Comparison of ENCODE assay signal across 12 cellular contexts in the genomic region with DNA sequence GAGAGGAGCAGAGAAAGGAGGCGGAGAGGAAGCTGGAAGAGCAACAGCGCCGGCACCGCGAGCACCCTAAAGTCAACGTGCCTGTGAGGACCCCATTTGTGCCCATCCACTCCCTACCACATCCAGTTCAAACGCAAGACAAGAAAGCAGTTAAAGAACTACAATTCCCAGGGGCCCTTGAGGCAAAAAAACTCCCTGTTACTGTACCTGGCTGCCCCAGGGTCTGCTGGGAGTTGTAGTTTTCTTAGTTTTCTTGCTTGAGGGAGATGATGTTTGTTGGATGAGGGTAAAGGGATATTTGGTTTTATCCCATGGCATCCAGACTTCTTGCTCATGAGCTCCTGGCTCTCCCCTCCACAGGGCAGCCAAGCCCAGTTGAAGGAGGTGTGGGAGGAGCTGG. TPM values are rescaled to one million over a fixed set of nuclear protein-coding genes. Genes with fewer than 3 reads are reported as not detected.
A peak's percentile ranks its signal among the peaks of the same experiment; 100 is the strongest.
DNase-seq lines count a peak whose midpoint lies in the region; ATAC-seq and TF ChIP-seq lines count a peak whose summit lies in the region.
"Had no signal": no experiment of that assay in that cellular context is flagged by ENCODE, and none has a peak within 500 bp of the region (broad histone marks: within the 10 kb centered on the region; RNA-seq: fewer than 3 reads in every experiment).

No MANE protein-coding gene starts in this region.

- TF ChIP-seq CTCF in activated B cell treated with CpG ODN at 0.5 μM for 24 hours (IDR thresholded peaks at IDR 0.05): no peak
- no peak for TF ChIP-seq CTCF in neural progenitor cell (IDR thresholded peaks at IDR 0.05)
- TF ChIP-seq CTCF in transverse colon (IDR thresholded peaks at IDR 0.05): no peak

- H3K36me3 Mint-ChIP-seq in activated CD4-positive, alpha-beta T cell treated with anti-CD3 and anti-CD28 coated beads for 36 hours (ENCODE audit: low read depth): peaks cover 46% of the 10 kb centered on the region
- peaks cover 58% of the 10 kb centered on the region for H3K36me3 Mint-ChIP-seq in activated B cell treated with CpG ODN at 0.5 μM for 24 hours (ENCODE audit: low read depth)
- peaks cover 31% of the 10 kb centered on the region for H3K36me3 Mint-ChIP-seq in neural progenitor cell

- WGBS in transverse colon (ENCODE audit: low coverage in 1 of 2), 2 donors: 92% methylated on average over 7 of the region's 7 CpGs; no CpG with 5 or more reads in 1 of the 2 donors

- no peaks in the 10 kb centered on the region for H3K9me3 Mint-ChIP-seq in activated CD4-positive, alpha-beta T cell treated with anti-CD3 and anti-CD28 coated beads for 36 hours (ENCODE audit: low read depth)
- H3K9me3 Mint-ChIP-seq in activated B cell treated with CpG ODN at 0.5 μM for 24 hours (no peaks in the 10 kb centered on the region), neural progenitor cell (no peaks in the 10 kb centered on the region)
- H3K9me3 Mint-ChIP-seq: activated naive CD4-positive, alpha-beta T cell treated with anti-CD3 and anti-CD28 coated beads, Interleukin-2, amount 50 U/mL, for 72 hours had no signal

- H3K36me3 ChIP-seq in neural progenitor cell: no peaks in the 10 kb centered on the region
- peaks cover 0 to 77% (median 18%) of the 10 kb centered on the region in 4 donors for H3K36me3 ChIP-seq in transverse colon

- peak; percentile 45 for DNase-seq in activated CD4-positive, alpha-beta T cell treated with anti-CD3 and anti-CD28 coated beads for 36 hours
- DNase-seq in activated CD4-positive, alpha-beta T cell treated with anti-CD3 and anti-CD28 coated beads for 1 hour: no peak
- DNase-seq in HT-29 (ENCODE audit: low spot score) (peak; percentile 76), activated B cell treated with CpG ODN at 0.5 μM for 24 hours (no peak), neural progenitor cell (ENCODE audit: low spot score) (peak; percentile 59), transverse colon (no peak), left lobe of liver (ENCODE audit: low spot score) (no peak)
- DNase-seq: IMR-90, NCI-H748 treated with DMSO at 0.1 percent for 48 hours, T-helper 9 cell had no signal

- no peaks in the 10 kb centered on the region for H4K20me1 ChIP-seq in neural progenitor cell (ENCODE audit: low read depth)

- H3K4me1 Mint-ChIP-seq in activated CD4-positive, alpha-beta T cell treated with anti-CD3 and anti-CD28 coated beads for 36 hours: no peaks in the 10 kb centered on the region
- H3K4me1 Mint-ChIP-seq in activated B cell treated with CpG ODN at 0.5 μM for 24 hours (peaks cover 15% of the 10 kb centered on the region), neural progenitor cell (no peaks in the 10 kb centered on the region)

- peak; percentile 80 for ATAC-seq in activated CD4-positive, alpha-beta T cell treated with anti-CD3 and anti-CD28 coated beads for 36 hours
- ATAC-seq in activated B cell treated with CpG ODN at 0.5 μM for 24 hours (ENCODE audit: low read depth): peak; percentile 60
- ATAC-seq in left lobe of liver: no peak
- no peak for ATAC-seq in GM21576 (IDR thresholded peaks at IDR 0.05; ENCODE audit: unreplicated experiment)

- intact Hi-C loops in activated CD4-positive, alpha-beta T cell treated with anti-CD3 and anti-CD28 coated beads for 36 hours (cut with DNase I, micrococcal nuclease): no loop called here
- intact Hi-C loops in activated B cell treated with CpG ODN at 0.5 μM for 24 hours (cut with micrococcal nuclease) (no loop called here), transverse colon (cut with DNase I; ENCODE audit: low total_unique reads) (no loop called here)

- H3K79me2 ChIP-seq in neural progenitor cell (ENCODE audit: low read depth): no peaks in the 10 kb centered on the region

- H3K4me1 ChIP-seq in neural progenitor cell: no peaks in the 10 kb centered on the region
- no peaks in the 10 kb centered on the region for H3K4me1 ChIP-seq in transverse colon

- H3F3A ChIP-seq in neural progenitor cell (ENCODE audit: low read depth): no peaks in the 10 kb centered on the region

- H3K27ac ChIP-seq in neural progenitor cell: no peak overlapping the region
- H3K27ac ChIP-seq in transverse colon: no peak overlapping the region

- no peak overlapping the region for H3K27ac Mint-ChIP-seq in activated CD4-positive, alpha-beta T cell treated with anti-CD3 and anti-CD28 coated beads for 36 hours
- H3K27ac Mint-ChIP-seq in activated B cell treated with CpG ODN at 0.5 μM for 24 hours: no peak overlapping the region
- no peak overlapping the region for H3K27ac Mint-ChIP-seq in neural progenitor cell

- no peak overlapping the region for H3K4me3 Mint-ChIP-seq in activated CD4-positive, alpha-beta T cell treated with anti-CD3 and anti-CD28 coated beads for 36 hours
- no peak overlapping the region for H3K4me3 Mint-ChIP-seq in activated B cell treated with CpG ODN at 0.5 μM for 24 hours
- no peak overlapping the region for H3K4me3 Mint-ChIP-seq in neural progenitor cell

- CTCF ChIA-PET in activated CD4-positive, alpha-beta T cell treated with anti-CD3 and anti-CD28 coated beads for 36 hours (lab: Charles Lee): interaction anchor here (0.6 to 1.4 kb wide), 2 partner anchors 44 to 58 kb away, joined by 3 read pairs; no protein-coding TSS in a partner anchor
- CTCF ChIA-PET in activated B cell treated with CpG ODN at 0.5 μM for 24 hours (lab: Charles Lee): no interaction called here

- H3K9ac ChIP-seq in neural progenitor cell: no peak overlapping the region

- no peak for TF ChIP-seq EP300 in transverse colon (IDR thresholded peaks at IDR 0.05; ENCODE audit: low read depth)

- POLR2A ChIA-PET in activated CD4-positive, alpha-beta T cell treated with anti-CD3 and anti-CD28 coated beads for 36 hours (lab: Charles Lee): no interaction called here
- POLR2A ChIA-PET in activated B cell treated with CpG ODN at 0.5 μM for 24 hours (lab: Charles Lee): no interaction called here

- no peak overlapping the region for H3K4me2 ChIP-seq in neural progenitor cell

- no peaks in the 10 kb centered on the region for H3K27me3 ChIP-seq in neural progenitor cell
- no peaks in the 10 kb centered on the region for H3K27me3 ChIP-seq in transverse colon

- in situ Hi-C loops in transverse colon (cut with MboI; ENCODE audit: low pct_ligation_motif_present in 1 of 4, low pct_unique_long_range_greater_than_20kb in 1 of 4, low sequenced_read_pairs in 3 of 4): no loop called here

- H3K9me3 ChIP-seq in neural progenitor cell (ENCODE audit: low read depth) (no peaks in the 10 kb centered on the region), transverse colon (no peaks in the 10 kb centered on the region)

- H2AFZ ChIP-seq in neural progenitor cell (replicated peaks): no peak overlapping the region

- TF ChIP-seq POLR2A in transverse colon (IDR thresholded peaks at IDR 0.05): no peak

- H3K27me3 Mint-ChIP-seq in activated CD4-positive, alpha-beta T cell treated with anti-CD3 and anti-CD28 coated beads for 36 hours: no peaks in the 10 kb centered on the region
- H3K27me3 Mint-ChIP-seq in activated B cell treated with CpG ODN at 0.5 μM for 24 hours: no peaks in the 10 kb centered on the region
- H3K27me3 Mint-ChIP-seq in neural progenitor cell (ENCODE audit: insufficient read depth, low read depth): peaks cover 2% of the 10 kb centered on the region

- no peak overlapping the region for H3K4me3 ChIP-seq in neural progenitor cell
- no peak overlapping the region for H3K4me3 ChIP-seq in transverse colon

RNA-seq across cellular contexts. Expression of gene NUCB1, which starts 13.0 kb away (rescaled TPM):
- 100 to 1,000 TPM; 115 to 118 TPM for total RNA-seq in activated CD4-positive, alpha-beta T cell treated with anti-CD3 and anti-CD28 coated beads for 36 hours
- total RNA-seq in HT-29 (2014; rRNA removed; shearing (Covaris generic)): 160 and 185 TPM in 2 replicates
- total RNA-seq in activated B cell treated with CpG ODN at 0.5 μM for 24 hours: 116 and 126 TPM in 2 replicates
- total RNA-seq in neural progenitor cell (ENCODE audit: low replicate concordance): 73.5 and 158 TPM in 2 replicates
- 100 to 1,000 TPM; 135 to 196 (median 174) TPM for total RNA-seq in transverse colon
- 300 TPM for total RNA-seq in left lobe of liver

RNA-seq across cellular contexts. Expression of gene TULP2, which starts 14.6 kb away (rescaled TPM):
- under 1 TPM; 0.37 to 0.87 TPM for total RNA-seq in activated CD4-positive, alpha-beta T cell treated with anti-CD3 and anti-CD28 coated beads for 36 hours
- total RNA-seq in HT-29 (2014; rRNA removed; shearing (Covaris generic)): not detected in 2 replicates
- not detected in 2 replicates for total RNA-seq in activated B cell treated with CpG ODN at 0.5 μM for 24 hours
- 0.26 and 0.40 TPM in 2 replicates for total RNA-seq in neural progenitor cell (ENCODE audit: low replicate concordance)
- not detected for total RNA-seq in transverse colon
- not detected for total RNA-seq in left lobe of liver

RNA-seq across cellular contexts. Expression of gene DHDH, which starts 20.4 kb away (rescaled TPM):
- total RNA-seq in activated CD4-positive, alpha-beta T cell treated with anti-CD3 and anti-CD28 coated beads for 36 hours: 1 to 10 TPM; 1.4 to 2.4 TPM
- total RNA-seq in HT-29 (2014; rRNA removed; shearing (Covaris generic)): 0.10 and 0.42 TPM in 2 replicates
- total RNA-seq in activated B cell treated with CpG ODN at 0.5 μM for 24 hours (not detected in 2 replicates), neural progenitor cell (ENCODE audit: low replicate concordance) (1.6 TPM in 1 of 2 replicates, not detected in the other), transverse colon (1 to 10 TPM in 2 of 4 donors, not detected in 2; 3.4 to 4.9 TPM), left lobe of liver (0.23 TPM)

RNA-seq across cellular contexts. Expression of gene PPP1R15A, which starts 40.9 kb away (rescaled TPM):
- total RNA-seq in activated CD4-positive, alpha-beta T cell treated with anti-CD3 and anti-CD28 coated beads for 36 hours: 10 to 100 TPM; 51.6 to 62.4 TPM
- 152 and 165 TPM in 2 replicates for total RNA-seq in HT-29 (2014; rRNA removed; shearing (Covaris generic))
- total RNA-seq in activated B cell treated with CpG ODN at 0.5 μM for 24 hours (115 and 123 TPM in 2 replicates), neural progenitor cell (ENCODE audit: low replicate concordance) (10.6 and 19.1 TPM in 2 replicates), transverse colon (100 to 1,000 TPM in 1 of 4 donors, 10 to 100 TPM in 3; 49.4 to 109 (median 69.5) TPM), left lobe of liver (5.7 TPM)

RNA-seq across cellular contexts. Expression of gene BAX, which starts 41.6 kb away (rescaled TPM):
- total RNA-seq in activated CD4-positive, alpha-beta T cell treated with anti-CD3 and anti-CD28 coated beads for 36 hours: 100 to 1,000 TPM; 128 to 143 TPM
- 185 and 213 TPM in 2 replicates for total RNA-seq in HT-29 (2014; rRNA removed; shearing (Covaris generic))
- total RNA-seq in activated B cell treated with CpG ODN at 0.5 μM for 24 hours: 111 and 129 TPM in 2 replicates
- 35.8 and 79.2 TPM in 2 replicates for total RNA-seq in neural progenitor cell (ENCODE audit: low replicate concordance)
- total RNA-seq in transverse colon: 100 to 1,000 TPM in 2 of 4 donors, 10 to 100 TPM in 2; 74.5 to 152 (median 112) TPM
- 18.9 TPM for total RNA-seq in left lobe of liver

Comparison
In these comparisons a context has a peak if more than half of its experiments do, and no peak if none do; other contexts are left out.
1. DNase-seq: peak in activated CD4-positive, alpha-beta T cell treated with anti-CD3 and anti-CD28 coated beads for 36 hours (single experiment), HT-29 (single experiment) and neural progenitor cell (single experiment); none in activated CD4-positive, alpha-beta T cell treated with anti-CD3 and anti-CD28 coated beads for 1 hour (single experiment), activated B cell treated with CpG ODN at 0.5 μM for 24 hours (single experiment), transverse colon (single experiment) and left lobe of liver (single experiment).
2. ATAC-seq: peak in activated CD4-positive, alpha-beta T cell treated with anti-CD3 and anti-CD28 coated beads for 36 hours (single experiment) and activated B cell treated with CpG ODN at 0.5 μM for 24 hours (single experiment); none in left lobe of liver (single experiment) and GM21576 (single experiment).